Comparison of ENCODE assay signal across 6 cellular contexts in genomic region chr2:65598240-65598639, GRCh38.
"Had no signal": no experiment of that assay in that cellular context is flagged by ENCODE, and none has a peak within 500 bp of the region (broad histone marks: within the 10 kb centered on the region; RNA-seq: fewer than 3 reads in every experiment).

No MANE protein-coding gene starts in this region.

- ATAC-seq: HepG2, K562 had no signal

- H3K27ac Mint-ChIP-seq: IgD-negative memory B cell had no signal

- H3K4me3 Mint-ChIP-seq: IgD-negative memory B cell had no signal

- H3K4me3 ChIP-seq: K562 had no signal

- DNase-seq: IMR-90, KBM-7 had no signal

- H3K27me3 Mint-ChIP-seq: IgD-negative memory B cell had no signal

- H3K27ac ChIP-seq: HL-60 had no signal
